Comparison of ENCODE assay signal across 13 cellular contexts in the genomic region with DNA sequence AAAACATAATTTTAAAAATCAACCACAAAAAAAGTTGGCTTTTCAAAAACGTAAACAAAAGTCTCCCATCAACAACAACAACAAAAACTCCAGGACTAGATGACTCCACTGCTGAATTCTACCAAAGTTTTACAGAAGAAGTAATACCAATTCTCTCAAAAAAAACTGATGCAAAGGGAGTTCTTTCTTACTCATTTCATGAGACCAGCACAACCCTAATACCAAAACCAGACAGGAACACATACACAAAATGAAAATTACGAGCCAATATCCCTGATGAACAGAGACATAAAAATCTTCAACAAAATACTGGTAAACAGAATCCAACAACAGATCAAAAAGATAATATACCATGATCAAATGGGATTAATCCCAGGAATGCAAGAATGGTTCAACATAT.
"Had no signal": no experiment of that assay in that cellular context is flagged by ENCODE, and none has a peak within 500 bp of the region (broad histone marks: within the 10 kb centered on the region; RNA-seq: fewer than 3 reads in every experiment).

No MANE protein-coding gene starts in this region.

- H3K27me3 Mint-ChIP-seq: naive thymus-derived CD8-positive, alpha-beta T cell had no signal

- H3K27ac Mint-ChIP-seq: neural progenitor cell had no signal

- H3K4me3 Mint-ChIP-seq: naive thymus-derived CD8-positive, alpha-beta T cell; neural progenitor cell had no signal

- H3K9me3 ChIP-seq: ovary, right atrium auricular region, sigmoid colon had no signal

- H3K36me3 Mint-ChIP-seq: neural progenitor cell had no signal

- DNase-seq: effector CD4-positive, alpha-beta T cell; foreskin melanocyte; head of caudate nucleus; kidney glomerular epithelial cell; naive thymus-derived CD8-positive, alpha-beta T cell; nucleus accumbens; ovary; sigmoid colon; stimulated activated CD4-positive, alpha-beta T cell treated with anti-CD3 and anti-CD28 coated beads, Interleukin-2, amount 100 ng/mL, for 24 hours; stimulated activated naive CD4-positive, alpha-beta T cell treated with Interleukin-2 at 50 U/mL for 16 hours; trophoblast cell had no signal

- ATAC-seq: naive thymus-derived CD8-positive, alpha-beta T cell had no signal
